ENCODE assay signal across 15 cellular contexts in genomic region chr17:339193-340061, GRCh38. TPM values are rescaled to one million over a fixed set of nuclear protein-coding genes. Genes with fewer than 3 reads are reported as not detected.
DNase-seq lines count a peak whose midpoint lies in the region; ATAC-seq, FAIRE-seq and TF ChIP-seq lines count a peak whose summit lies in the region.
"Had no signal": no experiment of that assay in that cellular context is flagged by ENCODE, and none has a peak within 500 bp of the region (broad histone marks: within the 10 kb centered on the region; RNA-seq: fewer than 3 reads in every experiment).

No MANE protein-coding gene starts in this region.

- no peak overlapping the region for H2BK15ac ChIP-seq in H9 (ENCODE audit: low read depth, low read length)

- H3K27me3 ChIP-seq in H9 (ENCODE audit: insufficient read depth, low read length): peaks cover 2% of the 10 kb centered on the region; the same call in 1 of the 2 replicates
- no peaks in the 10 kb centered on the region for H3K27me3 ChIP-seq in small intestine (ENCODE audit: control insufficient read depth in 2 of 2, insufficient read depth in 2 of 2, low read length in 2 of 2)
- H3K27me3 ChIP-seq in gastrocnemius medialis: peaks cover 3 to 16% (median 7%) of the 10 kb centered on the region in 3 donors
- H3K27me3 ChIP-seq: SJCRH30 had no signal

- H3K14ac ChIP-seq in H9 (ENCODE audit: insufficient read depth, low read length): peak overlapping the region; percentile 31; the same call in 1 of the 2 replicates

- H4K8ac ChIP-seq in H9 (replicated peaks; ENCODE audit: insufficient read length, low read depth, low read length): no peak overlapping the region

- H3K56ac ChIP-seq in H9 (ENCODE audit: insufficient read length, low read depth, low read length): no peak overlapping the region

- WGBS in H9 (ENCODE audit: extremely low coverage, insufficient read length, low lambda C conversion rate): no CpG with 5 or more reads among the region's 23 CpGs
- 39 to 72% (median 44%) methylated on average over 21 to 23 of the region's 23 CpGs for WGBS in small intestine, 3 donors

- H3K36me3 ChIP-seq in small intestine (ENCODE audit: control insufficient read depth in 2 of 2, insufficient read depth in 2 of 2, low read length in 2 of 2): no peaks in the 10 kb centered on the region
- no peaks in the 10 kb centered on the region for H3K36me3 ChIP-seq in gastrocnemius medialis
- H3K36me3 ChIP-seq: SJCRH30 had no signal

- no peak for TF ChIP-seq POLR2A in gastrocnemius medialis (IDR thresholded peaks at IDR 0.05)

- H3K4me1 ChIP-seq in H9 (ENCODE audit: insufficient read depth, low read length) (no peaks in the 10 kb centered on the region; the same call in 1 of the 2 replicates), small intestine (ENCODE audit: control insufficient read depth in 2 of 2, insufficient read depth in 1 of 2, low read depth in 1 of 2, low read length in 1 of 2) (peaks cover 0 to 2% of the 10 kb centered on the region in 2 donors), gastrocnemius medialis (peaks cover under 1 to 7% of the 10 kb centered on the region in 2 donors)

- no peak overlapping the region for H2AK5ac ChIP-seq in H9 (ENCODE audit: insufficient read length, low read length)

- no peaks in the 10 kb centered on the region for H3K9me3 ChIP-seq in H9 (ENCODE audit: control insufficient read depth, low read depth, low read length)
- H3K9me3 ChIP-seq in small intestine (ENCODE audit: control insufficient read depth, low read depth): no peaks in the 10 kb centered on the region
- H3K9me3 ChIP-seq in gastrocnemius medialis: no peaks in the 10 kb centered on the region
- H3K9me3 ChIP-seq: SJCRH30 had no signal

- H3K4me3 Mint-ChIP-seq in H9: no peak overlapping the region
- H3K4me3 Mint-ChIP-seq: activated CD8-positive, alpha-beta memory T cell treated with anti-CD3 and anti-CD28 coated beads, Interleukin-2, amount 10 ng/mL, durations not matched to agents 7 days and 5 days; activated naive CD4-positive, alpha-beta T cell treated with anti-CD3 and anti-CD28 coated beads, Interleukin-2, amount 50 U/mL, for 24 hours; stimulated activated naive CD8-positive, alpha-beta T cell treated with anti-CD3 and anti-CD28 coated beads, Interleukin-15, Interleukin-2, amounts not matched to agents 100 ng/mL and 50 ng/mL, for 24 hours had no signal

- no peak overlapping the region for H3T11ph ChIP-seq in H9 (ENCODE audit: low read length)

- no peak for TF ChIP-seq CTCF in H9 (conservative IDR thresholded peaks at IDR 0.05)
- TF ChIP-seq CTCF in gastrocnemius medialis (IDR thresholded peaks at IDR 0.05 in 4 of 5, conservative IDR thresholded peaks at IDR 0.05 in 1 of 5): no peak

- no peak overlapping the region for H3K9ac ChIP-seq in H9 (ENCODE audit: extremely low read depth, insufficient read length, low read length)

- H3K23me2 ChIP-seq in H9 (ENCODE audit: insufficient read length, low read depth, low read length, poor library complexity, severe bottlenecking): no peaks in the 10 kb centered on the region

- no peaks in the 10 kb centered on the region; a peak in 1 of 7 replicates for H3K36me3 Mint-ChIP-seq in H9 (ENCODE audit: insufficient read depth in 1 of 3, low read depth in 3 of 3)
- H3K36me3 Mint-ChIP-seq: activated CD8-positive, alpha-beta memory T cell treated with anti-CD3 and anti-CD28 coated beads, Interleukin-2, amount 10 ng/mL, durations not matched to agents 7 days and 5 days; activated naive CD4-positive, alpha-beta T cell treated with anti-CD3 and anti-CD28 coated beads, Interleukin-2, amount 50 U/mL, for 24 hours had no signal

- in situ Hi-C loops in gastrocnemius medialis (cut with MboI; ENCODE audit: low sequenced_read_pairs in 4 of 4): no loop called here

- H3K4me3 ChIP-seq in small intestine (ENCODE audit: low read depth in 1 of 2, low read length in 2 of 2) (no peak overlapping the region), gastrocnemius medialis (no peak overlapping the region)
- H3K4me3 ChIP-seq: K562, SJCRH30 had no signal

- H3K23ac ChIP-seq in H9 (ENCODE audit: insufficient read length, low read depth, low read length): no peak overlapping the region

- H2BK20ac ChIP-seq in H9 (ENCODE audit: low read depth, low read length, poor library complexity, severe bottlenecking): no peak overlapping the region

- H4K20me1 ChIP-seq in H9 (ENCODE audit: control insufficient read depth, insufficient read depth, insufficient read length): no peaks in the 10 kb centered on the region

- no peak overlapping the region for H4K91ac ChIP-seq in H9 (ENCODE audit: insufficient read length, low read depth, low read length)

- no peak overlapping the region for H2BK12ac ChIP-seq in H9 (ENCODE audit: insufficient read length, low read depth, low read length)

- H2AFZ ChIP-seq in H9 (ENCODE audit: low read length): no peak overlapping the region

- no peak overlapping the region for H3K4ac ChIP-seq in H9 (ENCODE audit: low read depth, low read length)

- no peak overlapping the region for H4K5ac ChIP-seq in H9 (ENCODE audit: insufficient read length, low read depth, low read length)

- no peak for ATAC-seq in gastrocnemius medialis
- ATAC-seq: activated CD8-positive, alpha-beta memory T cell treated with anti-CD3 and anti-CD28 coated beads, Interleukin-2, amount 10 ng/mL, durations not matched to agents 7 days and 5 days; K562 had no signal

- H3K27me3 Mint-ChIP-seq in H9 (ENCODE audit: low read depth): peaks cover 19% of the 10 kb centered on the region
- H3K27me3 Mint-ChIP-seq: activated naive CD4-positive, alpha-beta T cell treated with anti-CD3 and anti-CD28 coated beads, Interleukin-2, amount 50 U/mL, for 24 hours had no signal

- DNase-seq in H9 (peak; percentile 35), NCI-H2171 treated with DMSO at 0.1 percent for 48 hours (lab: John Stamatoyannopoulos, UW) (peak; percentile 78), islet precursor cell (peak; percentile 44), small intestine (peak; percentile 40), Ammon's horn (ENCODE audit: low spot score) (no peak), cerebellar cortex (ENCODE audit: low spot score) (no peak), gastrocnemius medialis (no peak)
- DNase-seq in activated T-cell treated with anti-CD3 and anti-CD28 coated beads, Interleukin-2, amount 50 U/mL, for 1 hour: no peak
- DNase-seq: activated CD8-positive, alpha-beta memory T cell treated with anti-CD3 and anti-CD28 coated beads, Interleukin-2, amount 10 ng/mL, durations not matched to agents 7 days and 5 days; stimulated activated CD4-positive, alpha-beta T cell treated with anti-CD3 and anti-CD28 coated beads, Interleukin-4, amount 100 ng/mL, for 4 hours had no signal

- H3K9me3 Mint-ChIP-seq in H9: peaks cover 6 to 7% of the 10 kb centered on the region in 2 experiments; a peak in 4 of 5 replicates
- H3K9me3 Mint-ChIP-seq: activated naive CD4-positive, alpha-beta T cell treated with anti-CD3 and anti-CD28 coated beads, Interleukin-2, amount 50 U/mL, for 24 hours had no signal

- H3K79me2 ChIP-seq in H9 (ENCODE audit: insufficient read depth, low read length): no peaks in the 10 kb centered on the region

- no peak overlapping the region; a peak in 1 of 7 replicates for H3K27ac Mint-ChIP-seq in H9
- H3K27ac Mint-ChIP-seq: activated CD8-positive, alpha-beta memory T cell treated with anti-CD3 and anti-CD28 coated beads, Interleukin-2, amount 10 ng/mL, durations not matched to agents 7 days and 5 days; activated naive CD4-positive, alpha-beta T cell treated with anti-CD3 and anti-CD28 coated beads, Interleukin-2, amount 50 U/mL, for 24 hours; stimulated activated naive CD8-positive, alpha-beta T cell treated with anti-CD3 and anti-CD28 coated beads, Interleukin-15, Interleukin-2, amounts not matched to agents 100 ng/mL and 50 ng/mL, for 24 hours had no signal

- no peaks in the 10 kb centered on the region for H3K79me1 ChIP-seq in H9 (ENCODE audit: insufficient read depth, low read depth, low read length, poor library complexity, severe bottlenecking)

- no peak overlapping the region for H2BK5ac ChIP-seq in H9 (ENCODE audit: insufficient read length, low read length)

- H3K27ac ChIP-seq in H9 (ENCODE audit: insufficient read length, low read depth, low read length) (no peak overlapping the region), small intestine (ENCODE audit: low read depth in 1 of 2, low read length in 1 of 2) (peak overlapping the region in 1 of 2 donors; percentile 29), gastrocnemius medialis (no peak overlapping the region)
- H3K27ac ChIP-seq: C4-2B, SJCRH30 had no signal

- no peak overlapping the region for H3K18ac ChIP-seq in H9 (ENCODE audit: insufficient read length, low read depth, low read length)

- intact Hi-C loops in gastrocnemius medialis (cut with DNase I; ENCODE audit: low total_unique reads): no loop called here

- peaks cover 23 to 30% of the 10 kb centered on the region in 2 experiments for H3K4me1 Mint-ChIP-seq in H9
- H3K4me1 Mint-ChIP-seq: activated CD8-positive, alpha-beta memory T cell treated with anti-CD3 and anti-CD28 coated beads, Interleukin-2, amount 10 ng/mL, durations not matched to agents 7 days and 5 days had no signal

- H2BK120ac ChIP-seq in H9 (ENCODE audit: low read depth, low read length, poor library complexity, severe bottlenecking): no peak overlapping the region

- no peak for FAIRE-seq in small intestine (lab: Jason Lieb, UNC)
- FAIRE-seq: K562 had no signal

- H3K4me2 ChIP-seq in H9 (ENCODE audit: insufficient read depth, insufficient read length, low read length): no peak overlapping the region

RNA-seq across cellular contexts. Expression of gene RPH3AL, which starts 13.2 kb away (rescaled TPM):
- total RNA-seq in H9 (2021) (2.3 and 3.0 TPM in 2 replicates), gastrocnemius medialis (10 to 100 TPM in 2 of 4 donors, 1 to 10 TPM in 2; 6.3 to 14.4 (median 10.8) TPM)
- 10 to 100 TPM; 10.5 to 18.8 (median 13.3) TPM for polyA plus RNA-seq in small intestine

Comparison
In these comparisons a context has a peak if more than half of its experiments do, and no peak if none do; other contexts are left out.
1. DNase-seq: peak in H9 (single experiment), NCI-H2171 treated with DMSO at 0.1 percent for 48 hours (single experiment), islet precursor cell (single experiment) and small intestine (single experiment); none in Ammon's horn (single experiment), cerebellar cortex (single experiment), activated T-cell treated with anti-CD3 and anti-CD28 coated beads, Interleukin-2, amount 50 U/mL, for 1 hour (single experiment) and gastrocnemius medialis (0 of 2).